In genomic region chr4:8859550-8860095, GRCh38 we compare ENCODE assay signal across 19 cellular contexts. TPM values are rescaled to one million over a fixed set of nuclear protein-coding genes. Genes with fewer than 3 reads are reported as not detected.
DNase-seq lines count a peak whose midpoint lies in the region; ATAC-seq, FAIRE-seq and TF ChIP-seq lines count a peak whose summit lies in the region.
"Had no signal": no experiment of that assay in that cellular context is flagged by ENCODE, and none has a peak within 500 bp of the region (broad histone marks: within the 10 kb centered on the region; RNA-seq: fewer than 3 reads in every experiment).

No MANE protein-coding gene starts in this region.

- TF ChIP-seq RAD21 in H1 (IDR thresholded peaks at IDR 0.05 in 1 of 2, conservative IDR thresholded peaks at IDR 0.05 in 1 of 2; ENCODE audit: low read depth in 2 of 2, low read length in 2 of 2), result no peak
- no peak for TF ChIP-seq RAD21 in neural cell (conservative IDR thresholded peaks at IDR 0.05)

- FAIRE-seq in H1 (lab: Jason Lieb, UNC), result no peak
- FAIRE-seq: GM12878 had no signal

- no peak overlapping the region for H4K91ac ChIP-seq in H1 (replicated peaks; ENCODE audit: insufficient read length, low read length)

- TF ChIP-seq CTCF in H1 (IDR thresholded peaks at IDR 0.05; ENCODE audit: control extremely low read depth in 1 of 3, insufficient read depth in 1 of 3, low read depth in 1 of 3, low read length in 3 of 3), result no peak
- TF ChIP-seq CTCF in neural cell (IDR thresholded peaks at IDR 0.05; ENCODE audit: poor library complexity, severe bottlenecking), result no peak
- TF ChIP-seq CTCF in type B pancreatic cell (conservative IDR thresholded peaks at IDR 0.05), result no peak
- no peak for TF ChIP-seq CTCF in coronary artery (IDR thresholded peaks at IDR 0.05)

- H3K36me3 ChIP-seq in H1 (ENCODE audit: control insufficient read depth in 2 of 4, insufficient read depth in 4 of 4, low read length in 3 of 4) (peaks cover 0 to 12% (median 0%) of the 10 kb centered on the region in 4 experiments; a peak in 1 of 8 replicates), neural cell (ENCODE audit: insufficient read depth, low read length) (no peaks in the 10 kb centered on the region)

- H3K4me2 ChIP-seq in H1 (ENCODE audit: insufficient read depth in 1 of 2, low read depth in 2 of 2, low read length in 2 of 2) (peak overlapping the region; percentile 55 to 68), neural cell (ENCODE audit: low read length) (no peak overlapping the region)

- no peak overlapping the region for H3K56ac ChIP-seq in H1 (replicated peaks; ENCODE audit: insufficient read length, low read depth, low read length)

- H3K9ac ChIP-seq in H1 (replicated peaks in 1 of 4; ENCODE audit: extremely low read depth in 1 of 4, low read depth in 3 of 4, low read length in 3 of 4) (no peak overlapping the region), neural cell (ENCODE audit: low read length) (no peak overlapping the region)

- H3K27ac ChIP-seq in right cardiac atrium (ENCODE audit: low read length) (no peak overlapping the region), H1 (ENCODE audit: low read depth, low read length) (no peak overlapping the region), neural cell (ENCODE audit: low read length) (no peak overlapping the region), coronary artery (no peak overlapping the region)
- H3K27ac ChIP-seq: HL-60 had no signal

- H3K9me2 ChIP-seq in neural cell (ENCODE audit: insufficient read depth, low read length), result no peaks in the 10 kb centered on the region

- ATAC-seq in Right ventricle myocardium inferior (no peak), right cardiac atrium (no peak), HG03095 (IDR thresholded peaks at IDR 0.05; ENCODE audit: unreplicated experiment) (no peak)
- ATAC-seq: GM12878, HCT116, PC-3 had no signal

- no peak overlapping the region for H3K4me3 ChIP-seq in right cardiac atrium (ENCODE audit: low read length)
- peak overlapping the region in 1 of 4 experiments; percentile 52; a peak in 2 of 8 replicates for H3K4me3 ChIP-seq in H1 (ENCODE audit: extremely low read depth in 1 of 4, insufficient read depth in 2 of 4, low read depth in 3 of 4, low read length in 4 of 4)
- no peak overlapping the region for H3K4me3 ChIP-seq in neural cell (ENCODE audit: low read length)
- H3K4me3 ChIP-seq in coronary artery, result no peak overlapping the region
- H3K4me3 ChIP-seq: GM12878 had no signal

- no peak for TF ChIP-seq POLR2A in H1 (IDR thresholded peaks at IDR 0.05; ENCODE audit: control extremely low read depth in 1 of 2, low read depth in 2 of 2, low read length in 2 of 2)

- H3F3A ChIP-seq in neural cell (ENCODE audit: insufficient read depth, low read length, poor library complexity, severe bottlenecking), result no peaks in the 10 kb centered on the region

- no peaks in the 10 kb centered on the region for H3K4me1 ChIP-seq in right cardiac atrium (ENCODE audit: control insufficient read depth, insufficient read depth, low read length)
- H3K4me1 ChIP-seq in H1 (replicated peaks in 1 of 4; ENCODE audit: control insufficient read depth in 3 of 4, insufficient read depth in 4 of 4, low read length in 3 of 4), result peaks cover 3 to 46% (median 31%) of the 10 kb centered on the region in 4 experiments

- H3K23me2 ChIP-seq in H1 (ENCODE audit: low read depth, low read length), result no peaks in the 10 kb centered on the region; the same call in 1 of the 2 replicates

- CTCF ChIA-PET in H1 (lab: Charles Lee; ENCODE audit: partially characterized antibody), result interaction anchor here (0.8 kb wide), 1 partner anchor 58 kb away, joined by 4 read pairs; no protein-coding TSS in a partner anchor

- intact Hi-C loops in Right ventricle myocardium inferior (cut with DNase I) (no loop called here), right cardiac atrium (cut with DNase I) (no loop called here)

- no peaks in the 10 kb centered on the region for H3K36me3 Mint-ChIP-seq in type B pancreatic cell
- H3K36me3 Mint-ChIP-seq: CD14-positive monocyte had no signal

- H2BK12ac ChIP-seq in H1 (ENCODE audit: low read depth, low read length), result peak overlapping the region; percentile 84

- H3K9me3 ChIP-seq in right cardiac atrium (ENCODE audit: control insufficient read depth, low read length), result no peaks in the 10 kb centered on the region
- H3K9me3 ChIP-seq in H1 (ENCODE audit: insufficient read depth in 2 of 2, low read depth in 1 of 2, low read length in 1 of 2), result no peaks in the 10 kb centered on the region; a peak in 1 of 4 replicates
- no peaks in the 10 kb centered on the region for H3K9me3 ChIP-seq in neural cell (ENCODE audit: low read length)

- H2AFZ ChIP-seq in H1 (ENCODE audit: low read length) (no peak overlapping the region), neural cell (ENCODE audit: low read depth, low read length) (no peak overlapping the region)

- peaks cover 90% of the 10 kb centered on the region for H3K27me3 Mint-ChIP-seq in type B pancreatic cell

- no peaks in the 10 kb centered on the region for H3K27me3 ChIP-seq in right cardiac atrium (ENCODE audit: control insufficient read depth, insufficient read depth)
- peaks cover 98 to 99% (median 98%) of the 10 kb centered on the region in 4 experiments for H3K27me3 ChIP-seq in H1 (replicated peaks in 1 of 4; ENCODE audit: control insufficient read depth in 3 of 4, extremely low read depth in 1 of 4, insufficient read depth in 3 of 4, low read length in 3 of 4)
- peaks cover 99% of the 10 kb centered on the region for H3K27me3 ChIP-seq in neural cell (ENCODE audit: insufficient read depth, low read depth, low read length)

- no peak overlapping the region for H4K5ac ChIP-seq in H1 (ENCODE audit: insufficient read length, low read depth, low read length)

- H2BK120ac ChIP-seq in H1 (replicated peaks; ENCODE audit: low read depth, low read length), result no peak overlapping the region

- no peak overlapping the region for H2BK5ac ChIP-seq in H1 (ENCODE audit: low read depth, low read length)

- no peaks in the 10 kb centered on the region for H3K9me3 Mint-ChIP-seq in type B pancreatic cell

- no peak for TF ChIP-seq EP300 in H1 (IDR thresholded peaks at IDR 0.05; ENCODE audit: borderline replicate concordance in 1 of 2, low read depth in 2 of 2, low read length in 2 of 2)
- no peak for TF ChIP-seq EP300 in neural cell (conservative IDR thresholded peaks at IDR 0.05; ENCODE audit: poor library complexity, severe bottlenecking)

- peak; percentile 60 for DNase-seq in Right ventricle myocardium inferior (ENCODE audit: missing footprints)
- DNase-seq in right cardiac atrium, result no peak
- peak in 1 of 2 experiments; percentile 59 for DNase-seq in H1 (ENCODE audit: low read depth in 1 of 2, low spot score in 2 of 2)
- no peak for DNase-seq in type B pancreatic cell (ENCODE audit: extremely low spot score, unreplicated experiment)
- DNase-seq in coronary artery (ENCODE audit: low spot score), result no peak
- DNase-seq: ACHN, AML-193, DMS 273 treated with DMSO at 0.1 percent for 48 hours, GDM1, NCI-H1417 treated with DMSO at 0.1 percent for 48 hours, NCI-H2029 treated with DMSO at 0.1 percent for 48 hours, NCI-H774, PC-3 had no signal

- H4K8ac ChIP-seq in H1 (ENCODE audit: extremely low read depth, insufficient read depth, low read length), result no peak overlapping the region

- no peak overlapping the region for H2AK5ac ChIP-seq in H1 (ENCODE audit: low read depth, low read length)

- 2% methylated on average over 38 of the region's 38 CpGs for WGBS in right cardiac atrium
- 10% methylated on average over 36 of the region's 38 CpGs; no CpG with 5 or more reads in 1 of the 2 experiments for WGBS in H1 (ENCODE audit: extremely low coverage in 1 of 2, insufficient coverage in 1 of 2, insufficient read length in 1 of 2, insufficient replicate concordance in 2 of 2, low coverage in 1 of 2, low lambda C conversion rate in 2 of 2, missing lambda C conversion rate in 1 of 2), 2 experiments

- H3K18ac ChIP-seq in H1 (ENCODE audit: extremely low read depth, low read length), result peak overlapping the region; percentile 19

- H2BK20ac ChIP-seq in H1 (ENCODE audit: low read length), result no peak overlapping the region

- H3K27ac Mint-ChIP-seq in type B pancreatic cell, result peak overlapping the region; percentile 61
- H3K27ac Mint-ChIP-seq: CD14-positive monocyte had no signal

- H3K79me2 ChIP-seq in H1 (ENCODE audit: control insufficient read depth in 1 of 2, insufficient read depth in 2 of 2, low read length in 2 of 2) (no peaks in the 10 kb centered on the region), neural cell (replicated peaks; ENCODE audit: insufficient read depth, low read length) (no peaks in the 10 kb centered on the region)

- no peak overlapping the region for H3K4ac ChIP-seq in H1 (replicated peaks; ENCODE audit: insufficient read length, low read depth, low read length)

- H3K23ac ChIP-seq in H1 (ENCODE audit: insufficient read length), result no peak overlapping the region

- no peak overlapping the region for H3K14ac ChIP-seq in H1 (ENCODE audit: insufficient read length)

- H4K20me1 ChIP-seq in H1 (replicated peaks in 1 of 2; ENCODE audit: control insufficient read depth in 1 of 2, insufficient read depth in 2 of 2, low read length in 2 of 2) (peaks cover 30 to 45% of the 10 kb centered on the region in 2 experiments), neural cell (ENCODE audit: insufficient read depth) (no peaks in the 10 kb centered on the region)

- H3K4me1 Mint-ChIP-seq in type B pancreatic cell (ENCODE audit: unreplicated experiment), result peaks cover 15% of the 10 kb centered on the region

- H2BK15ac ChIP-seq in H1 (ENCODE audit: low read length), result peak overlapping the region; percentile 95; the same call in 1 of the 2 replicates

- no peaks in the 10 kb centered on the region for H3K79me1 ChIP-seq in H1 (ENCODE audit: low read depth, low read length)

- peak overlapping the region; percentile 66 for H3K4me3 Mint-ChIP-seq in type B pancreatic cell

- POLR2A ChIA-PET in H1 (lab: Charles Lee; ENCODE audit: partially characterized antibody), result no interaction called here

TF ChIP-seq in H1, 55 proteins besides CTCF, POLR2A, EP300 and RAD21 (continues in another document):
- peak; percentile 100 for TF ChIP-seq SUZ12 (IDR thresholded peaks at IDR 0.05; ENCODE audit: low read length)

RNA-seq across cellular contexts. Expression of gene HMX1, which starts 12.0 kb away (rescaled TPM):
- total RNA-seq in Right ventricle myocardium inferior (not detected), right cardiac atrium (not detected), type B pancreatic cell (ENCODE audit: low replicate concordance) (3.2 and 3.4 TPM in 2 replicates)
- polyA plus RNA-seq in right cardiac atrium (not detected), H1 (2011; rRNA removed) (0.08 TPM in 1 of 2 replicates, not detected in the other), neural cell (0.89 and 1.1 TPM in 2 replicates)
- total RNA-seq in H1 (2021; fragmentation: NEBNext Ultra II Directional; extraction: Animal tissue kit (Norgen Biotek cat#: 25700)), result 0.26 and 0.34 TPM in 2 replicates
- 0.10 TPM for polyA plus RNA-seq in H1 (2011; cell fraction: cytosol; rRNA removed)
- polyA plus RNA-seq in H1 (2011; cell fraction: nucleus; rRNA removed), result 0.07 TPM
- polyA plus RNA-seq in H1 (2012, experiment 1 of 2), result not detected in 4 replicates
- polyA plus RNA-seq in H1 (2012, experiment 2 of 2), result not detected
- polyA plus RNA-seq in H1 (2013, experiment 1 of 2), result 0.18 TPM
- 0.06 TPM for polyA plus RNA-seq in H1 (2013, experiment 2 of 2)
- not detected in 2 replicates for polyA minus RNA-seq in H1 (2011; rRNA and poly(A)+ RNA removed)
- polyA minus RNA-seq in H1 (2011; cell fraction: cytosol; rRNA and poly(A)+ RNA removed), result not detected
- polyA minus RNA-seq in H1 (2011; cell fraction: nucleus; rRNA and poly(A)+ RNA removed), result not detected
- polyA minus RNA-seq in neural cell, result 0.73 and 0.93 TPM in 2 replicates
- total RNA-seq: GM12878, PC-3 had no signal
- polyA plus RNA-seq: CD14-positive monocyte, GM12878 had no signal
